ENCODE assay signal across 22 cellular contexts in the genomic region with DNA sequence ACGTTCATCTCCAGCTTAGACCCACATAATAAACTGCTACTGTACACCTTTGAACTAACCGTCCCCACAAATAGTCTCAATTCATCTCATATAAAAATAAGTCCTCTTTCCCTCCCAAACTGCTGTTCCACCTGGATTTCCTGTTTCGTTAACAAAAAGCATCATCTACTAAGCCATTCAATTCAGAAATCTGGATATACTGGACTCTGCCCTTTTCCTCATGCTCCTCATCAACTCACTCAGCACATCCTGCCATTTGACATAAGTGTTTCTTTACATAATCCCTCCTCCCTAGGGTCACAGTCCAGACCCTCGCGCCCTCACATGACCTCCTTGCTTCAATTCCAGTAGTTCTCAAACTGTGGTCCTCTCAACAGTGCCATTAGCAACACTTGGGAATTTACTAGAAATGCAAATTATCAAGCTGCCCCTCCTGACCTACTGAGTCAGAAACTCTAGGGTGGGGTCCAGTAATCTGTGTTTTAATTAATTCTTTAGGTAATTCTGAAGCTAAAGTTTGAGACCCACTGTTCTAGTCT. TPM values are rescaled to one million over a fixed set of nuclear protein-coding genes. Genes with fewer than 3 reads are reported as not detected.
DNase-seq lines count a peak whose midpoint lies in the region; ATAC-seq, FAIRE-seq and TF ChIP-seq lines count a peak whose summit lies in the region.
"Had no signal": no experiment of that assay in that cellular context is flagged by ENCODE, and none has a peak within 500 bp of the region (broad histone marks: within the 10 kb centered on the region; RNA-seq: fewer than 3 reads in every experiment).

No MANE protein-coding gene starts in this region.

- H3K23ac ChIP-seq in H9 (ENCODE audit: insufficient read length, low read depth, low read length): no peak overlapping the region

- no peak overlapping the region for H2BK120ac ChIP-seq in H9 (ENCODE audit: low read depth, low read length, poor library complexity, severe bottlenecking)

- H2BK12ac ChIP-seq in H9 (ENCODE audit: insufficient read length, low read depth, low read length): no peak overlapping the region

- peaks cover 16% of the 10 kb centered on the region for H3K36me3 Mint-ChIP-seq in CD4-positive, alpha-beta T cell (ENCODE audit: low read depth)
- H3K36me3 Mint-ChIP-seq in H9 (ENCODE audit: insufficient read depth in 1 of 3, low read depth in 3 of 3) (peaks cover 8 to 10% (median 10%) of the 10 kb centered on the region in 3 experiments; a peak in 6 of 7 replicates), astrocyte (ENCODE audit: low read depth, unreplicated experiment) (no peaks in the 10 kb centered on the region)
- H3K36me3 Mint-ChIP-seq: activated CD8-positive, alpha-beta memory T cell treated with anti-CD3 and anti-CD28 coated beads, Interleukin-2, amount 10 ng/mL, durations not matched to agents 7 days and 5 days; natural killer cell treated with Interleukin-12 subunit alpha and Interleukin-12 subunit beta and Interleukin-15 and Interleukin-18, amount 100 ng/mL, for 72 hours had no signal

- peaks cover 65% of the 10 kb centered on the region for H3K4me1 Mint-ChIP-seq in CD4-positive, alpha-beta T cell (ENCODE audit: low read depth)
- H3K4me1 Mint-ChIP-seq in H9: peaks cover 38 to 40% of the 10 kb centered on the region in 2 experiments
- H3K4me1 Mint-ChIP-seq in astrocyte (ENCODE audit: low read depth, unreplicated experiment): peaks cover 9% of the 10 kb centered on the region

- H3K79me1 ChIP-seq in H9 (ENCODE audit: insufficient read depth, low read depth, low read length, poor library complexity, severe bottlenecking): peaks cover 13% of the 10 kb centered on the region

- H3K79me2 ChIP-seq in H9 (ENCODE audit: insufficient read depth, low read length) (peaks cover 8% of the 10 kb centered on the region; the same call in 1 of the 2 replicates), astrocyte (ENCODE audit: insufficient read depth, low read length) (peaks cover 86% of the 10 kb centered on the region)

- no peak for ATAC-seq in CD4-positive, alpha-beta T cell (ENCODE audit: poor library complexity)
- peak; percentile 36 for ATAC-seq in mucosa of descending colon
- no peak for ATAC-seq in HG03139 (IDR thresholded peaks at IDR 0.05; ENCODE audit: unreplicated experiment)
- ATAC-seq: activated CD8-positive, alpha-beta memory T cell treated with anti-CD3 and anti-CD28 coated beads, Interleukin-2, amount 10 ng/mL, durations not matched to agents 7 days and 5 days; natural killer cell treated with Interleukin-12 subunit alpha and Interleukin-12 subunit beta and Interleukin-15 and Interleukin-18, amount 100 ng/mL, for 72 hours had no signal

- no peak overlapping the region for H3K27ac ChIP-seq in CD4-positive, alpha-beta T cell (ENCODE audit: low read depth, low read length)
- H3K27ac ChIP-seq in H9 (ENCODE audit: insufficient read length, low read depth, low read length): no peak overlapping the region
- no peak overlapping the region for H3K27ac ChIP-seq in astrocyte (ENCODE audit: low read depth, low read length)
- H3K27ac ChIP-seq: adrenal gland, cardiac muscle cell, prostate gland had no signal

- H2BK20ac ChIP-seq in H9 (ENCODE audit: low read depth, low read length, poor library complexity, severe bottlenecking): no peak overlapping the region

- H3K9me3 Mint-ChIP-seq in CD4-positive, alpha-beta T cell: no peaks in the 10 kb centered on the region
- H3K9me3 Mint-ChIP-seq in H9 (no peaks in the 10 kb centered on the region), astrocyte (ENCODE audit: unreplicated experiment) (no peaks in the 10 kb centered on the region)
- H3K9me3 Mint-ChIP-seq: natural killer cell treated with Interleukin-12 subunit alpha and Interleukin-12 subunit beta and Interleukin-15 and Interleukin-18, amount 100 ng/mL, for 72 hours; stimulated activated naive CD8-positive, alpha-beta T cell treated with anti-CD3 and anti-CD28 coated beads, Interleukin-15, Interleukin-2, amounts not matched to agents 100 ng/mL and 50 ng/mL, for 24 hours had no signal

- no peak overlapping the region for H3K18ac ChIP-seq in H9 (ENCODE audit: insufficient read length, low read depth, low read length)

- H3K4me3 Mint-ChIP-seq in CD4-positive, alpha-beta T cell: no peak overlapping the region
- no peak overlapping the region for H3K4me3 Mint-ChIP-seq in H9
- H3K4me3 Mint-ChIP-seq in astrocyte (ENCODE audit: unreplicated experiment): no peak overlapping the region
- H3K4me3 Mint-ChIP-seq: activated CD8-positive, alpha-beta memory T cell treated with anti-CD3 and anti-CD28 coated beads, Interleukin-2, amount 10 ng/mL, durations not matched to agents 7 days and 5 days; natural killer cell treated with Interleukin-12 subunit alpha and Interleukin-12 subunit beta and Interleukin-15 and Interleukin-18, amount 100 ng/mL, for 72 hours; stimulated activated naive CD8-positive, alpha-beta T cell treated with anti-CD3 and anti-CD28 coated beads, Interleukin-15, Interleukin-2, amounts not matched to agents 100 ng/mL and 50 ng/mL, for 24 hours had no signal

- H3K56ac ChIP-seq in H9 (ENCODE audit: insufficient read length, low read depth, low read length): no peak overlapping the region

- H4K20me1 ChIP-seq in H9 (ENCODE audit: control insufficient read depth, insufficient read depth, insufficient read length): no peaks in the 10 kb centered on the region
- peaks cover 28% of the 10 kb centered on the region for H4K20me1 ChIP-seq in astrocyte (ENCODE audit: insufficient read depth, low read length)

- no peaks in the 10 kb centered on the region for H3K27me3 ChIP-seq in CD4-positive, alpha-beta T cell (ENCODE audit: control insufficient read depth, insufficient read depth, low read length)
- H3K27me3 ChIP-seq in H9 (ENCODE audit: insufficient read depth, low read length): no peaks in the 10 kb centered on the region
- no peaks in the 10 kb centered on the region for H3K27me3 ChIP-seq in astrocyte (ENCODE audit: insufficient read depth, low read length)
- H3K27me3 ChIP-seq: adrenal gland, cardiac muscle cell had no signal

- no peak overlapping the region for H2BK5ac ChIP-seq in H9 (ENCODE audit: insufficient read length, low read length)

- H4K8ac ChIP-seq in H9 (replicated peaks; ENCODE audit: insufficient read length, low read depth, low read length): no peak overlapping the region

- CTCF ChIA-PET in CD4-positive, alpha-beta T cell (lab: Charles Lee): no interaction called here

- H3K4me1 ChIP-seq in H9 (ENCODE audit: insufficient read depth, low read length) (peaks cover 3% of the 10 kb centered on the region; the same call in 1 of the 2 replicates), astrocyte (ENCODE audit: insufficient read depth, low read length) (peaks cover 3% of the 10 kb centered on the region), mucosa of descending colon (ENCODE audit: low read depth) (peaks cover 50% of the 10 kb centered on the region)

- POLR2A ChIA-PET in CD4-positive, alpha-beta T cell (lab: Charles Lee): no interaction called here

- no peak for DNase-seq in CD4-positive, alpha-beta T cell
- DNase-seq in H9 (no peak), astrocyte (ENCODE audit: low read depth) (no peak), mucosa of descending colon (peak in 2 of 3 donors; percentile 46 to 64), GM03348 (ENCODE audit: low spot score) (no peak), globus pallidus (ENCODE audit: low spot score) (no peak)
- DNase-seq: activated CD4-positive, alpha-beta T cell treated with anti-CD3 and anti-CD28 coated beads for 4 hours; activated CD8-positive, alpha-beta memory T cell treated with anti-CD3 and anti-CD28 coated beads, Interleukin-2, amount 10 ng/mL, durations not matched to agents 7 days and 5 days; activated effector memory CD4-positive, alpha-beta T cell treated with Interleukin-2 at 50 U/mL for 16 hours; adrenal gland; COR-L47; foreskin melanocyte; NCI-H146; NCI-H2171; NCI-H526 treated with DMSO at 0.1 percent for 48 hours; trophoblast cell had no signal

- no peak for FAIRE-seq in astrocyte (lab: Jason Lieb, UNC)

- H3K27ac Mint-ChIP-seq in CD4-positive, alpha-beta T cell: peak overlapping the region; percentile 2
- H3K27ac Mint-ChIP-seq in H9: peak overlapping the region in 2 of 3 experiments; percentile 3; a peak in 4 of 7 replicates
- peak overlapping the region; percentile 8 for H3K27ac Mint-ChIP-seq in astrocyte (ENCODE audit: unreplicated experiment)
- H3K27ac Mint-ChIP-seq: activated CD8-positive, alpha-beta memory T cell treated with anti-CD3 and anti-CD28 coated beads, Interleukin-2, amount 10 ng/mL, durations not matched to agents 7 days and 5 days; stimulated activated naive CD8-positive, alpha-beta T cell treated with anti-CD3 and anti-CD28 coated beads, Interleukin-15, Interleukin-2, amounts not matched to agents 100 ng/mL and 50 ng/mL, for 24 hours had no signal

- intact Hi-C loops in CD4-positive, alpha-beta T cell (cut with DNase I, micrococcal nuclease): loop anchor here in 1 of 2 experiments (10.0 kb wide), 1 partner anchor 1025 kb away; no protein-coding TSS in a partner anchor
- intact Hi-C loops in mucosa of descending colon (cut with DNase I, micrococcal nuclease): loop anchor here in 1 of 2 donors (10.0 kb wide), 1 partner anchor 455 kb away; no protein-coding TSS in a partner anchor

- H3K9ac ChIP-seq in H9 (ENCODE audit: extremely low read depth, insufficient read length, low read length): no peak overlapping the region
- H3K9ac ChIP-seq in astrocyte (ENCODE audit: low read length): no peak overlapping the region

- H2AFZ ChIP-seq in H9 (ENCODE audit: low read length) (no peak overlapping the region), astrocyte (ENCODE audit: low read depth, low read length) (no peak overlapping the region)

- no peak overlapping the region for H2BK15ac ChIP-seq in H9 (ENCODE audit: low read depth, low read length)

- H2AK5ac ChIP-seq in H9 (ENCODE audit: insufficient read length, low read length): no peak overlapping the region

- no peak for TF ChIP-seq CTCF in CD4-positive, alpha-beta T cell (IDR thresholded peaks at IDR 0.05)
- TF ChIP-seq CTCF in H9 (conservative IDR thresholded peaks at IDR 0.05) (no peak), astrocyte (IDR thresholded peaks at IDR 0.05; ENCODE audit: insufficient read depth, low read depth, low read length) (no peak), mucosa of descending colon (IDR thresholded peaks at IDR 0.05) (no peak)

- H3K4ac ChIP-seq in H9 (ENCODE audit: low read depth, low read length): no peak overlapping the region

- H4K91ac ChIP-seq in H9 (ENCODE audit: insufficient read length, low read depth, low read length): no peak overlapping the region

- no CpG with 5 or more reads among the region's 5 CpGs for WGBS in H9 (ENCODE audit: extremely low coverage, insufficient read length, low lambda C conversion rate)

- H3K23me2 ChIP-seq in H9 (ENCODE audit: insufficient read length, low read depth, low read length, poor library complexity, severe bottlenecking): peaks cover 4% of the 10 kb centered on the region

- no peak overlapping the region for H3K4me2 ChIP-seq in H9 (ENCODE audit: insufficient read depth, insufficient read length, low read length)
- H3K4me2 ChIP-seq in astrocyte (ENCODE audit: low read length): no peak overlapping the region

- no peak overlapping the region for H3T11ph ChIP-seq in H9 (ENCODE audit: low read length)

- no peak overlapping the region for H3K14ac ChIP-seq in H9 (ENCODE audit: insufficient read depth, low read length)

- H3K4me3 ChIP-seq in astrocyte (ENCODE audit: insufficient read depth, low read depth, low read length): no peak overlapping the region
- H3K4me3 ChIP-seq in mucosa of descending colon: no peak overlapping the region
- H3K4me3 ChIP-seq: adrenal gland, cardiac muscle cell, HAP-1, prostate gland had no signal

- no peaks in the 10 kb centered on the region for H3K36me3 ChIP-seq in astrocyte (ENCODE audit: insufficient read depth, low read length)
- H3K36me3 ChIP-seq in mucosa of descending colon (ENCODE audit: low read depth): peaks cover 4% of the 10 kb centered on the region
- H3K36me3 ChIP-seq: cardiac muscle cell, HAP-1, prostate gland had no signal

- H3K9me3 ChIP-seq in CD4-positive, alpha-beta T cell (ENCODE audit: control insufficient read depth, low read length): no peaks in the 10 kb centered on the region
- H3K9me3 ChIP-seq in H9 (ENCODE audit: control insufficient read depth, low read depth, low read length): no peaks in the 10 kb centered on the region
- H3K9me3 ChIP-seq in astrocyte (ENCODE audit: insufficient read depth, low read depth, low read length): no peaks in the 10 kb centered on the region
- no peaks in the 10 kb centered on the region for H3K9me3 ChIP-seq in mucosa of descending colon
- H3K9me3 ChIP-seq: adrenal gland, HAP-1, prostate gland had no signal

- no peak overlapping the region for H4K5ac ChIP-seq in H9 (ENCODE audit: insufficient read length, low read depth, low read length)

- H3K27me3 Mint-ChIP-seq in CD4-positive, alpha-beta T cell: no peaks in the 10 kb centered on the region
- H3K27me3 Mint-ChIP-seq in H9 (ENCODE audit: low read depth) (no peaks in the 10 kb centered on the region), astrocyte (ENCODE audit: low read depth, unreplicated experiment) (no peaks in the 10 kb centered on the region)
- H3K27me3 Mint-ChIP-seq: activated CD8-positive, alpha-beta memory T cell treated with anti-CD3 and anti-CD28 coated beads, Interleukin-2, amount 10 ng/mL, durations not matched to agents 7 days and 5 days; natural killer cell treated with Interleukin-12 subunit alpha and Interleukin-12 subunit beta and Interleukin-15 and Interleukin-18, amount 100 ng/mL, for 72 hours; stimulated activated naive CD8-positive, alpha-beta T cell treated with anti-CD3 and anti-CD28 coated beads, Interleukin-15, Interleukin-2, amounts not matched to agents 100 ng/mL and 50 ng/mL, for 24 hours had no signal

RNA-seq across cellular contexts. Expression of gene MKKS, which starts 4.5 kb away (rescaled TPM):
- under 1 TPM; 0.66 to 0.78 TPM for total RNA-seq in CD4-positive, alpha-beta T cell
- total RNA-seq in H9 (2021): 10.6 and 11.6 TPM in 2 replicates
- 13.4 and 14.2 TPM in 2 replicates for total RNA-seq in astrocyte
- 10 to 100 TPM; 21.1 to 30.0 (median 28.2) TPM for total RNA-seq in mucosa of descending colon

RNA-seq across cellular contexts. Expression of gene SLX4IP, which starts 5.6 kb away (rescaled TPM):
- total RNA-seq in CD4-positive, alpha-beta T cell: 1 to 10 TPM; 1.6 to 1.8 TPM
- total RNA-seq in H9 (2021) (7.1 and 7.9 TPM in 2 replicates), astrocyte (4.7 and 5.3 TPM in 2 replicates), mucosa of descending colon (1 to 10 TPM; 5.7 to 9.7 (median 7.7) TPM)

Comparison
In these comparisons a context has a peak if more than half of its experiments do, and no peak if none do; other contexts are left out.
1. DNase-seq: peak in mucosa of descending colon (2 of 3); none in CD4-positive, alpha-beta T cell (0 of 10), H9 (single experiment), astrocyte (single experiment), GM03348 (single experiment) and globus pallidus (single experiment).
2. Peak in every context shown above with its lines, with median percentiles within 50 percentile points of each other: H3K27ac Mint-ChIP-seq.